In the genomic region with DNA sequence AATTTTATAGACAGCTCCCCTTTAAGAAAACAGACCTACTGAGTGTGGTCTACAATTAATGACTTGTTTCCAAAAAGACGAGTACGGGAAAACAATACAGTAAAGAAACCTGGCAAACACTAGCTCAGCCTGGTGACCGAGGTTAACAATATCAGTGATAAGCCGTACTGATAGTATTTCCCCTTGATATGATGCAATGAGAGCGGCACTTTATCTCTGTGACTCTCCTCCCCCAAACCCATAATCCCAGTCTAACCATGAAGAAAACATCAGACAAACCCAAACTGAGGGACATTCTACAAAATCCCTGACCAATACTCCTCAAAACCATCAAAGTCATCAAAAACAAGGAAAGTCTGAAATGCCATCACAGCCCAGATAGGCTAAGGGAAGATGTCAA, we compare ENCODE assay signal across 26 cellular contexts. TPM values are rescaled to one million over a fixed set of nuclear protein-coding genes. Genes with fewer than 3 reads are reported as not detected.
DNase-seq lines count a peak whose midpoint lies in the region; ATAC-seq and TF ChIP-seq lines count a peak whose summit lies in the region.
"Had no signal": no experiment of that assay in that cellular context is flagged by ENCODE, and none has a peak within 500 bp of the region (broad histone marks: within the 10 kb centered on the region; RNA-seq: fewer than 3 reads in every experiment).

No MANE protein-coding gene starts in this region.

- intact Hi-C loops in right lobe of liver (cut with DNase I), result no loop called here

- DNase-seq in GF-D8 (lab: John Stamatoyannopoulos, UW) (peak; percentile 25), T-helper 17 cell (no peak), dermis blood vessel endothelial cell (peak; percentile 42), right lobe of liver (no peak), NCI-H69 (lab: John Stamatoyannopoulos, UW) (no peak), GM20000 (ENCODE audit: low spot score) (no peak)
- DNase-seq: ACHN; activated CD4-positive, alpha-beta T cell treated with anti-CD3 and anti-CD28 coated beads, Interleukin-2, amount 50 U/mL, for 48 hours; activated CD4-positive, CD25-positive, alpha-beta regulatory T cell treated with anti-CD3 and anti-CD28 coated beads, Interleukin-2, amount 50 U/mL, for 72 hours; activated CD8-positive, alpha-beta memory T cell treated with anti-CD3 and anti-CD28 coated beads, Interleukin-2, amount 50 U/mL, for 4 hours; activated naive CD4-positive, alpha-beta T cell treated with Interleukin-2 at 50 U/mL for 16 hours; adrenal gland; body of pancreas; IMR-90; NCI-H1092 treated with DMSO at 0.1 percent for 48 hours; NCI-H1694 treated with DMSO at 0.1 percent for 48 hours; NCI-H510A; nucleus accumbens; RPMI8226; SJCRH30; stimulated activated CD4-positive, alpha-beta T cell treated with anti-CD3 and anti-CD28 coated beads, Interleukin-4, amount 100 ng/mL, for 24 hours; tibial artery had no signal

- TF ChIP-seq CTCF in right lobe of liver (IDR thresholded peaks at IDR 0.05) (no peak), GM20000 (IDR thresholded peaks at IDR 0.05; ENCODE audit: extremely low read depth, missing control alignments) (no peak)

- no peaks in the 10 kb centered on the region for H3K27me3 Mint-ChIP-seq in T-helper 17 cell

- H3K9me3 ChIP-seq in T-helper 17 cell (ENCODE audit: control insufficient read depth, low read length, poor library complexity, severe bottlenecking) (no peaks in the 10 kb centered on the region), right lobe of liver (no peaks in the 10 kb centered on the region)
- H3K9me3 ChIP-seq: adrenal gland, body of pancreas, prostate gland, SJCRH30, tibial artery had no signal

- H3K4me1 Mint-ChIP-seq in T-helper 17 cell, result peaks cover 13% of the 10 kb centered on the region

- peaks cover 0 to 41% (median 13%) of the 10 kb centered on the region in 4 donors for H3K4me1 ChIP-seq in right lobe of liver
- H3K4me1 ChIP-seq: prostate gland had no signal

- peak overlapping the region; percentile 21 for H3K27ac Mint-ChIP-seq in T-helper 17 cell
- H3K27ac Mint-ChIP-seq: activated T-helper 1 cell treated with anti-CD3 and anti-CD28 coated beads, Interleukin-12 subunit alpha, Interleukin-12 subunit beta, Interleukin-2, Interleukin-4 antibody, amounts not matched to agents 30 ng/mL and 10 ng/mL and 1 ng/mL, durations not matched to agents 14 hours and 24 hours and 36 hours had no signal

- H3K27ac ChIP-seq in right lobe of liver, result peak overlapping the region in 2 of 3 donors; percentile 4 to 16
- H3K27ac ChIP-seq: adrenal gland, body of pancreas, prostate gland, SJCRH30, tibial artery had no signal

- TF ChIP-seq POLR2A in right lobe of liver (IDR thresholded peaks at IDR 0.05), result no peak

- H3K4me3 ChIP-seq in right lobe of liver, result no peak overlapping the region
- H3K4me3 ChIP-seq: adrenal gland, body of pancreas, prostate gland, SJCRH30, tibial artery had no signal

- 23% methylated on average over 5 of the region's 5 CpGs for WGBS in right lobe of liver (ENCODE audit: insufficient coverage, low coverage, low lambda C conversion rate, missing lambda C conversion rate)

- no peaks in the 10 kb centered on the region for H3K36me3 Mint-ChIP-seq in T-helper 17 cell (ENCODE audit: low read depth)

- ATAC-seq in T-helper 17 cell (no peak), right lobe of liver (peak; percentile 63 to 72 (median 66)), GM18502 (IDR thresholded peaks at IDR 0.05; ENCODE audit: poor library complexity, unreplicated experiment) (no peak)
- ATAC-seq: body of pancreas, HCT116 had no signal

- no peaks in the 10 kb centered on the region for H3K36me3 ChIP-seq in right lobe of liver
- H3K36me3 ChIP-seq: prostate gland, tibial artery had no signal

- H3K4me3 Mint-ChIP-seq in T-helper 17 cell, result peak overlapping the region; percentile 5
- H3K4me3 Mint-ChIP-seq: activated T-helper 1 cell treated with anti-CD3 and anti-CD28 coated beads, Interleukin-12 subunit alpha, Interleukin-12 subunit beta, Interleukin-2, Interleukin-4 antibody, amounts not matched to agents 30 ng/mL and 10 ng/mL and 1 ng/mL, durations not matched to agents 14 hours and 24 hours and 36 hours had no signal

- no peaks in the 10 kb centered on the region for H3K27me3 ChIP-seq in right lobe of liver
- H3K27me3 ChIP-seq: adrenal gland, body of pancreas, SJCRH30, tibial artery had no signal

RNA-seq across cellular contexts. Expression of a gene that starts 8.2 kb away (rescaled TPM):
- total RNA-seq in T-helper 17 cell, result 10 to 100 TPM; 63.5 to 71.7 TPM
- 27.6 and 41.5 TPM in 2 replicates for total RNA-seq in dermis blood vessel endothelial cell
- 10 to 100 TPM; 12.7 to 32.4 (median 21.5) TPM for total RNA-seq in right lobe of liver

Comparison
In these comparisons a context has a peak if more than half of its experiments do, and no peak if none do; other contexts are left out.
1. DNase-seq: peak in GF-D8 (single experiment) and dermis blood vessel endothelial cell (single experiment); none in T-helper 17 cell (0 of 3), right lobe of liver (0 of 3), NCI-H69 (single experiment) and GM20000 (single experiment).
2. ATAC-seq: peak in right lobe of liver (4 of 4); none in T-helper 17 cell (single experiment) and GM18502 (single experiment).